Comparison of ENCODE assay signal across 17 cellular contexts in genomic region chr10:85610381-85611092, GRCh38.
DNase-seq lines count a peak whose midpoint lies in the region; ATAC-seq and TF ChIP-seq lines count a peak whose summit lies in the region.
"Had no signal": no experiment of that assay in that cellular context is flagged by ENCODE, and none has a peak within 500 bp of the region (broad histone marks: within the 10 kb centered on the region; RNA-seq: fewer than 3 reads in every experiment).

No MANE protein-coding gene starts in this region.

- no peaks in the 10 kb centered on the region for H3K36me3 Mint-ChIP-seq in CD4-positive, alpha-beta T cell (ENCODE audit: low read depth)

- no peak for TF ChIP-seq CTCF in CD4-positive, alpha-beta T cell (IDR thresholded peaks at IDR 0.05)
- no peak for TF ChIP-seq CTCF in dorsolateral prefrontal cortex (IDR thresholded peaks at IDR 0.05 in 54 of 56, conservative IDR thresholded peaks at IDR 0.05 in 2 of 56; ENCODE audit: low read depth in 1 of 56, partially characterized antibody in 56 of 56)

- H3K27me3 Mint-ChIP-seq in CD4-positive, alpha-beta T cell = no peaks in the 10 kb centered on the region

- H3K27me3 ChIP-seq in CD4-positive, alpha-beta T cell (ENCODE audit: control insufficient read depth, insufficient read depth, low read length) = no peaks in the 10 kb centered on the region
- no peaks in the 10 kb centered on the region for H3K27me3 ChIP-seq in dorsolateral prefrontal cortex

- POLR2A ChIA-PET in CD4-positive, alpha-beta T cell (lab: Charles Lee) = interaction anchor here (1.0 to 3.0 kb wide), 2 partner anchors 12 to 16 kb away, joined by 3 to 28 read pairs; no protein-coding TSS in a partner anchor

- CTCF ChIA-PET in CD4-positive, alpha-beta T cell (lab: Charles Lee) = no interaction called here

- H3K27ac ChIP-seq in CD4-positive, alpha-beta T cell (ENCODE audit: low read depth, low read length) = no peak overlapping the region
- peak overlapping the region in 30 of 59 donors; percentile 1 to 78 (median 47) for H3K27ac ChIP-seq in dorsolateral prefrontal cortex
- H3K27ac ChIP-seq: C4-2B had no signal

- H3K4me1 Mint-ChIP-seq in CD4-positive, alpha-beta T cell (ENCODE audit: low read depth) = peaks cover 64% of the 10 kb centered on the region

- DNase-seq in Ammon's horn (ENCODE audit: low spot score) = peak; percentile 25
- no peak for DNase-seq in CD4-positive, alpha-beta T cell
- DNase-seq in dorsolateral prefrontal cortex = peak in 1 of 10 donors; percentile 35
- DNase-seq in occipital lobe (lab: John Stamatoyannopoulos, UW) = peak; percentile 37
- DNase-seq in kidney tubule cell (ENCODE audit: low spot score) = no peak
- no peak for DNase-seq in stimulated activated naive CD4-positive, alpha-beta T cell treated with Interleukin-2 at 50 U/mL for 16 hours (lab: John Stamatoyannopoulos, UW)
- DNase-seq: Caco-2, NCI-H1417 treated with DMSO at 0.1 percent for 48 hours, NCI-H187 treated with DMSO at 0.1 percent for 48 hours, NCI-H345, NCI-H524 treated with DMSO at 0.1 percent for 48 hours, PC-3, RPMI8226, SIG-M5 had no signal

- H3K4me3 ChIP-seq in dorsolateral prefrontal cortex = no peak overlapping the region
- H3K4me3 ChIP-seq: HAP-1 had no signal

- H3K9me3 Mint-ChIP-seq in CD4-positive, alpha-beta T cell = no peaks in the 10 kb centered on the region

- no peak overlapping the region for H3K4me3 Mint-ChIP-seq in CD4-positive, alpha-beta T cell

- intact Hi-C loops in CD4-positive, alpha-beta T cell (cut with DNase I, micrococcal nuclease) = loop anchor here (5.0 to 10.0 kb wide), 3 partner anchors 804 to 1278 kb away; partner anchors contain the start of gene WAPL (in 1 of the 2)
- intact Hi-C loops in dorsolateral prefrontal cortex (cut with DNase I) = no loop called here

- no peaks in the 10 kb centered on the region for H3K9me3 ChIP-seq in CD4-positive, alpha-beta T cell (ENCODE audit: control insufficient read depth, low read length)
- H3K9me3 ChIP-seq: Caco-2, HAP-1 had no signal

- no peak for ATAC-seq in CD4-positive, alpha-beta T cell (ENCODE audit: poor library complexity)
- ATAC-seq in GM18520 (IDR thresholded peaks at IDR 0.05; ENCODE audit: unreplicated experiment) = no peak
- ATAC-seq: PC-3 had no signal

- peak overlapping the region; percentile 77 for H3K27ac Mint-ChIP-seq in CD4-positive, alpha-beta T cell

Comparison
In these comparisons a context has a peak if more than half of its experiments do, and no peak if none do; other contexts are left out.
1. DNase-seq: peak in Ammon's horn (single experiment) and occipital lobe (single experiment); none in CD4-positive, alpha-beta T cell (0 of 10), kidney tubule cell (single experiment) and stimulated activated naive CD4-positive, alpha-beta T cell treated with Interleukin-2 at 50 U/mL for 16 hours (single experiment).
2. intact Hi-C loops: an anchor here in CD4-positive, alpha-beta T cell (5.0 to 10.0 kb wide); none called in dorsolateral prefrontal cortex.